Comparison of ENCODE assay signal across 8 cellular contexts in the genomic region with DNA sequence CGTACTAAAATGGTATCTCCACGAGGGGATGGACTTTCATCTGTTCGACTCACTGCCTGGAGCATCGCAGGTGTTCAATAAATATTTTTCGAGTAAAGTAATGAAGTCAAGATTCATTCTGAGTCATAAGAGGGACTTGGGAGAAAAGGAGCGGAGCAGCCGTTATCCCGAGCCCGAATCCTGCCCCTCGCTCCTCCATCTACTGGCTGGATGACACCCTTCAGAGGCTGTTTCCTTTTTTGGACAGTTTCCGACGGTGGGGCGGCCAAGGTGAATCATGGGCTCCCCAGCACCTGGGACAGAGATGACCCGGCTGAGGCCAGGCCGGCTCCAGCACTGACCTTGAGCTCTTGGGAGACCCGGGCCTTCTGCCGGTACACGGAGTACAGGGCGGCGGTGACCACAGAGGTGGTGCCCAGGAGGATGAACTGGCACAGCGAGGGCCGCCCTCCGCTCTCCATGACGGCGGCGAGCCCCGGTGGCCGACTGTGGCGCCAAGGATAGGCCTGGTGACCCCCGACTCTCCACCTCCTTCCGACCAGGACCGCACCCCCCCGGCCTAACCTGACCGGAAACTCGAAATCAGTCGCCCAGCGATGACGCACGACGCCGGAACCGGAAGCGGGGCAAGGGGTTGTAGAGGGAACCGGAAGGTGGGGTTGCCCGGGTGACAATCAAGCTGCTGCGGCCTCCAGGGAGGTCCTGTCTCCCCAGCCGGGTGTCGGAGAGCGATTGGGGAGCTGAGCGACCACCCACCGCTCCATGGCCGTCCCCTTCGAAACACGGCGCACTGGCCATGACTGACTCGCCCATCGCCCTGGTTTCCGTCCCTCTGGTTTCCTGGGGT. TPM values are rescaled to one million over a fixed set of nuclear protein-coding genes. Genes with fewer than 3 reads are reported as not detected.
DNase-seq lines count a peak whose midpoint lies in the region; ATAC-seq and TF ChIP-seq lines count a peak whose summit lies in the region.

A gene with protein sequence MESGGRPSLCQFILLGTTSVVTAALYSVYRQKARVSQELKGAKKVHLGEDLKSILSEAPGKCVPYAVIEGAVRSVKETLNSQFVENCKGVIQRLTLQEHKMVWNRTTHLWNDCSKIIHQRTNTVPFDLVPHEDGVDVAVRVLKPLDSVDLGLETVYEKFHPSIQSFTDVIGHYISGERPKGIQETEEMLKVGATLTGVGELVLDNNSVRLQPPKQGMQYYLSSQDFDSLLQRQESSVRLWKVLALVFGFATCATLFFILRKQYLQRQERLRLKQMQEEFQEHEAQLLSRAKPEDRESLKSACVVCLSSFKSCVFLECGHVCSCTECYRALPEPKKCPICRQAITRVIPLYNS (minus strand): TSS at position 588 of the 847 bp plus-strand sequence. CDS start 127 bp downstream, at position 461.

- in situ Hi-C loops in GM13977 (cut with MboI; ENCODE audit: low pct_unique_long_range_greater_than_20kb, low sequenced_read_pairs, unreplicated experiment) = no loop called here

- TF ChIP-seq CTCF in GM13977 (IDR thresholded peaks at IDR 0.05; ENCODE audit: extremely low read depth, insufficient read depth, missing control alignments) (no peak), right atrium auricular region (IDR thresholded peaks at IDR 0.05) (no peak), psoas muscle (IDR thresholded peaks at IDR 0.05) (no peak)

- WGBS in psoas muscle, 3 donors = 0% methylated on average over 51 to 58 of the region's 58 CpGs
- under 1% methylated on average over 58 of the region's 58 CpGs for WGBS in urinary bladder

- H3K27me3 ChIP-seq in right atrium auricular region = no peaks in the 10 kb centered on the region
- H3K27me3 ChIP-seq in psoas muscle (ENCODE audit: insufficient read depth in 3 of 3, low read length in 2 of 3) = peaks cover 0 to 3% (median 0%) of the 10 kb centered on the region in 3 donors

- intact Hi-C loops in T-helper 2 cell treated with Interferon-gamma antibody and Interleukin-4, amounts not matched to agents 100 ng/mL and 5 ng/mL, for 36 hours (cut with micrococcal nuclease) = loop anchor here (5.0 kb wide), 2 partner anchors 125 to 1190 kb away; partner anchors contain the start of gene PINK1
- intact Hi-C loops in psoas muscle (cut with DNase I) = no loop called here

- H3K4me3 ChIP-seq in right atrium auricular region = peak within 1 kb of the TSS; percentile 92 to 94
- H3K4me3 ChIP-seq in psoas muscle = peak within 1 kb of the TSS; percentile 79
- H3K4me3 ChIP-seq in urinary bladder (ENCODE audit: low read depth, low read length) = peak within 1 kb of the TSS; percentile 86

- H3K4me1 ChIP-seq in right atrium auricular region = peaks cover 0 to 39% of the 10 kb centered on the region in 2 donors
- peaks cover 35% of the 10 kb centered on the region for H3K4me1 ChIP-seq in psoas muscle
- no peaks in the 10 kb centered on the region for H3K4me1 ChIP-seq in urinary bladder (ENCODE audit: insufficient read depth)

- H3K27ac ChIP-seq in right atrium auricular region (peak within 1 kb of the TSS; percentile 89 to 91), psoas muscle (peak within 1 kb of the TSS; percentile 91), urinary bladder (ENCODE audit: low read depth) (peak within 1 kb of the TSS; percentile 81)

- peak; percentile 94 for DNase-seq in GM13977 (ENCODE audit: low spot score)
- peak; percentile 88 to 91 for DNase-seq in NCI-H1930 (lab: John Stamatoyannopoulos, UW)
- DNase-seq in anterior cingulate cortex (lab: John Stamatoyannopoulos, UW) = peak; percentile 49 to 97 (median 91)
- DNase-seq in right atrium auricular region (ENCODE audit: low spot score) = peak; percentile 95
- peak; percentile 98 for DNase-seq in psoas muscle

- ATAC-seq in HG02938 (IDR thresholded peaks at IDR 0.05; ENCODE audit: unreplicated experiment) = peak; percentile 82
- ATAC-seq in psoas muscle = peak; percentile 98 to 99 (median 98)

- H3K9me3 ChIP-seq in right atrium auricular region = no peaks in the 10 kb centered on the region
- no peaks in the 10 kb centered on the region for H3K9me3 ChIP-seq in psoas muscle

- H3K36me3 ChIP-seq in right atrium auricular region (peaks cover 13% of the 10 kb centered on the region), psoas muscle (ENCODE audit: insufficient read depth in 1 of 2, low read depth in 1 of 2) (peaks cover 3 to 22% of the 10 kb centered on the region in 2 donors), urinary bladder (ENCODE audit: insufficient read depth) (no peaks in the 10 kb centered on the region)

RNA-seq across cellular contexts. Expression of the gene that starts here (rescaled TPM):
- total RNA-seq in T-helper 2 cell treated with Interferon-gamma antibody and Interleukin-4, amounts not matched to agents 100 ng/mL and 5 ng/mL, for 36 hours = 17.8 and 17.9 TPM in 2 replicates
- total RNA-seq in right atrium auricular region = 10 to 100 TPM; 37.3 to 47.8 TPM
- 10 to 100 TPM; 23.0 to 43.1 (median 33.3) TPM for total RNA-seq in psoas muscle
- 10 to 100 TPM; 27.8 to 48.0 (median 45.0) TPM for polyA plus RNA-seq in psoas muscle
- total RNA-seq in urinary bladder = 13.9 TPM
- 36.5 TPM for polyA plus RNA-seq in urinary bladder

Comparison
In these comparisons a context has a peak if more than half of its experiments do, and no peak if none do; other contexts are left out.
1. Peak in every context shown above with its lines: DNase-seq, ATAC-seq, H3K4me3 ChIP-seq and H3K27ac ChIP-seq.